9 cellular contexts compared by ENCODE assay signal in the genomic region with DNA sequence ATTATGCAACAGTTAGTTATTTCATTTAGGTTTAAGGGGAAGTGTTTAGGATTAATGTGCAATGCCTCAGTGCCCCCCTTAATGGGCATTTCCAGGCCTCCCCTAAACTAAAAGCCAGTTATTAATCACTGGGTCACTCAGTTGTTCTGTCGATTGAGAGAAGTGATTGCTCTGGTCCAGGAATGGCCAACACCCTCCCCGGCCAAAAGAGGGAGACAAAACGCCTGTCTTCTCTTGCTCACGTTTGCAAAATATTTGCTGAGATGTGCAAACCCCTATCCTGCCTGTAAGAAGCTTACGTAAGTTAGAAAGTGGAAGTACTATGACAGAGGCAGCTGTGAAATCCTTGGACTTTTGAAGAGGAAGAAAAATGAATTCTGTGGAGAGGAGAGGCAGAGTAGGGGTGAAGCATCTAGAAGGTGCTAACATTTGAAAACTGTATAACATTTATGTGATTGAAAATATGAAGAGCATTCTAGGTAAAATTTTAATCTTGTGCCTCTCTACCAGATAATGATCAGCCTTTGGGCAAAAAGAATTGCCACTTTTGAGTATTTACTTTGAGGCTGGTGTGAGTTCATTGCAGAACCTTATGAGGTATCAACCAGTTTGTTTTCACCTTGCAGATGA. TPM values are rescaled to one million over a fixed set of nuclear protein-coding genes. Genes with fewer than 3 reads are reported as not detected.
DNase-seq lines count a peak whose midpoint lies in the region; ATAC-seq and TF ChIP-seq lines count a peak whose summit lies in the region.
"Had no signal": no experiment of that assay in that cellular context is flagged by ENCODE, and none has a peak within 500 bp of the region (broad histone marks: within the 10 kb centered on the region; RNA-seq: fewer than 3 reads in every experiment).

No MANE protein-coding gene starts in this region.

- no peak overlapping the region for H4K91ac ChIP-seq in mesenchymal stem cell (ENCODE audit: low read length)

- H2BK120ac ChIP-seq in mesenchymal stem cell (ENCODE audit: low read depth, low read length): no peak overlapping the region

- CTCF ChIA-PET in mammary epithelial cell (lab: Charles Lee; ENCODE audit: low non-redundant PET): no interaction called here

- H3K36me3 ChIP-seq in MM.1S (replicated peaks; ENCODE audit: insufficient read depth, low read length): no peaks in the 10 kb centered on the region
- no peaks in the 10 kb centered on the region for H3K36me3 ChIP-seq in mammary epithelial cell (ENCODE audit: insufficient read depth, low read length)
- no peaks in the 10 kb centered on the region for H3K36me3 ChIP-seq in mesenchymal stem cell (ENCODE audit: control insufficient read depth in 1 of 2, insufficient read depth in 2 of 2, low read depth in 1 of 2, low read length in 2 of 2)
- H3K36me3 ChIP-seq in ovary: no peaks in the 10 kb centered on the region
- H3K36me3 ChIP-seq: BLaER1 had no signal

- dilution Hi-C loops in mammary epithelial cell (cut with HindIII; ENCODE audit: low sequenced_read_pairs): no loop called here

- no peak overlapping the region for H3K4me3 ChIP-seq in MM.1S (ENCODE audit: low read length)
- no peak overlapping the region for H3K4me3 ChIP-seq in mammary epithelial cell (replicated peaks in 1 of 3; ENCODE audit: insufficient read depth in 1 of 3, low read depth in 2 of 3, low read length in 3 of 3)
- no peak overlapping the region for H3K4me3 ChIP-seq in mesenchymal stem cell (ENCODE audit: insufficient read depth in 1 of 2, low read depth in 1 of 2, low read length in 2 of 2)
- H3K4me3 ChIP-seq in ovary: no peak overlapping the region
- H3K4me3 ChIP-seq: BLaER1 had no signal

- TF ChIP-seq EP300 in ovary (IDR thresholded peaks at IDR 0.05): no peak

- no peaks in the 10 kb centered on the region for H3K9me2 ChIP-seq in MM.1S (replicated peaks; ENCODE audit: insufficient read depth, low read length)

- no peak overlapping the region for H3K14ac ChIP-seq in mesenchymal stem cell (ENCODE audit: low read length in 2 of 2)

- no peak overlapping the region for H3K18ac ChIP-seq in mesenchymal stem cell (ENCODE audit: low read depth in 1 of 2, low read length in 2 of 2)

- H3K4me1 ChIP-seq in MM.1S (ENCODE audit: low read length): peaks cover 10% of the 10 kb centered on the region
- H3K4me1 ChIP-seq in mammary epithelial cell (ENCODE audit: insufficient read depth, low read length): no peaks in the 10 kb centered on the region
- H3K4me1 ChIP-seq in mesenchymal stem cell (ENCODE audit: control insufficient read depth, insufficient read depth, low read depth, low read length): no peaks in the 10 kb centered on the region
- H3K4me1 ChIP-seq in ovary (ENCODE audit: insufficient read depth): no peaks in the 10 kb centered on the region
- H3K4me1 ChIP-seq: BLaER1 had no signal

- H2BK15ac ChIP-seq in mesenchymal stem cell (ENCODE audit: low read depth, poor library complexity, severe bottlenecking): no peak overlapping the region

- no peak overlapping the region for H3K23ac ChIP-seq in mesenchymal stem cell (ENCODE audit: low read length in 2 of 2)

- TF ChIP-seq POLR2A in ovary (IDR thresholded peaks at IDR 0.05): no peak

- DNase-seq in NCI-H146 (lab: John Stamatoyannopoulos, UW) (peak; percentile 1), NCI-H146 treated with DMSO at 0.1 percent for 48 hours (lab: John Stamatoyannopoulos, UW; ENCODE audit: unreplicated experiment) (no peak), MM.1S (peak; percentile 79), mammary epithelial cell (peak; percentile 6), mesenchymal stem cell (peak; percentile 53), ovary (no peak)
- no peak for DNase-seq in central memory CD4-positive, alpha-beta T cell

- no peaks in the 10 kb centered on the region for H3K79me1 ChIP-seq in mesenchymal stem cell (replicated peaks; ENCODE audit: low read length, poor library complexity, severe bottlenecking)

- no peak overlapping the region for H2BK5ac ChIP-seq in mesenchymal stem cell (ENCODE audit: low read depth, low read length, poor library complexity, severe bottlenecking)

- intact Hi-C loops in mammary epithelial cell (cut with micrococcal nuclease) (loop anchor here (2.0 to 5.0 kb wide), 2 partner anchors 264 to 343 kb away; no protein-coding TSS in a partner anchor), ovary (cut with DNase I) (no loop called here)

- TF ChIP-seq CTCF in MM.1S (IDR thresholded peaks at IDR 0.05; ENCODE audit: low read length): peak; percentile 90
- TF ChIP-seq CTCF in mammary epithelial cell (conservative IDR thresholded peaks at IDR 0.05 in 1 of 2, IDR thresholded peaks at IDR 0.05 in 1 of 2; ENCODE audit: extremely low read depth in 1 of 2, insufficient read depth in 1 of 2, low read depth in 1 of 2, low read length in 2 of 2): peak; percentile 51 to 66
- no peak for TF ChIP-seq CTCF in ovary (IDR thresholded peaks at IDR 0.05)

- no peaks in the 10 kb centered on the region for H3F3A ChIP-seq in MM.1S (ENCODE audit: insufficient read depth, low read length)

- H3K79me2 ChIP-seq in MM.1S (ENCODE audit: low read length) (no peaks in the 10 kb centered on the region), mammary epithelial cell (ENCODE audit: insufficient read depth, low read length) (no peaks in the 10 kb centered on the region)

- in situ Hi-C loops in mammary epithelial cell (cut with MboI; ENCODE audit: low sequenced_read_pairs in 2 of 2): no loop called here

- H3K27ac ChIP-seq in MM.1S (ENCODE audit: low read length) (no peak overlapping the region), mammary epithelial cell (ENCODE audit: insufficient read depth, low read depth, low read length) (no peak overlapping the region), mesenchymal stem cell (ENCODE audit: low read length, poor library complexity, severe bottlenecking) (no peak overlapping the region), ovary (no peak overlapping the region)
- H3K27ac ChIP-seq: BLaER1 had no signal

- H4K20me1 ChIP-seq in MM.1S (ENCODE audit: insufficient read depth, low read length) (no peaks in the 10 kb centered on the region), mammary epithelial cell (ENCODE audit: insufficient read depth, low read length) (no peaks in the 10 kb centered on the region)
- H4K20me1 ChIP-seq: BLaER1 had no signal

- H2AK5ac ChIP-seq in mesenchymal stem cell (ENCODE audit: low read length, severe bottlenecking): no peak overlapping the region

- no peaks in the 10 kb centered on the region for H3K9me3 ChIP-seq in MM.1S (replicated peaks; ENCODE audit: insufficient read depth, low read length)
- H3K9me3 ChIP-seq in mammary epithelial cell (replicated peaks; ENCODE audit: insufficient read depth, low read length): no peaks in the 10 kb centered on the region
- no peaks in the 10 kb centered on the region for H3K9me3 ChIP-seq in mesenchymal stem cell (ENCODE audit: control insufficient read depth, low read length)
- H3K9me3 ChIP-seq in ovary: no peaks in the 10 kb centered on the region
- H3K9me3 ChIP-seq: BLaER1 had no signal

- no peaks in the 10 kb centered on the region for H3K27me3 ChIP-seq in MM.1S (replicated peaks; ENCODE audit: insufficient read depth, low read length)
- H3K27me3 ChIP-seq in mammary epithelial cell (ENCODE audit: insufficient read depth, low read length): no peaks in the 10 kb centered on the region
- peaks cover 0 to 14% of the 10 kb centered on the region in 2 experiments for H3K27me3 ChIP-seq in mesenchymal stem cell (ENCODE audit: control insufficient read depth in 1 of 2, insufficient read depth in 1 of 2, low read length in 2 of 2)
- H3K27me3 ChIP-seq in ovary: no peaks in the 10 kb centered on the region

- no TSS peak for BruUV-seq in mammary epithelial cell (replicated peaks; lab: Mats Ljungman, UMichigan)

- H4K8ac ChIP-seq in mesenchymal stem cell (ENCODE audit: low read length): no peak overlapping the region

- no peak overlapping the region for H3K4ac ChIP-seq in mesenchymal stem cell (ENCODE audit: low read depth in 1 of 2, low read length in 2 of 2)

- H2AFZ ChIP-seq in MM.1S (ENCODE audit: low read length) (no peak overlapping the region), mammary epithelial cell (ENCODE audit: low read depth, low read length) (no peak overlapping the region), mesenchymal stem cell (ENCODE audit: low read depth, low read length) (no peak overlapping the region)

- peak overlapping the region; percentile 19; the same call in 1 of the 2 replicates for H3K4me2 ChIP-seq in MM.1S (ENCODE audit: low read depth, low read length)
- H3K4me2 ChIP-seq in mammary epithelial cell (ENCODE audit: insufficient read depth, low read depth, low read length): no peak overlapping the region
- H3K4me2 ChIP-seq in mesenchymal stem cell (ENCODE audit: low read length, poor library complexity, severe bottlenecking): no peak overlapping the region
- H3K4me2 ChIP-seq: BLaER1 had no signal

- ATAC-seq in GM21367 (IDR thresholded peaks at IDR 0.05; ENCODE audit: unreplicated experiment): no peak

- no peak overlapping the region for H3K9ac ChIP-seq in MM.1S (ENCODE audit: low read length)
- no peak overlapping the region for H3K9ac ChIP-seq in mammary epithelial cell (ENCODE audit: insufficient read depth, low read length)
- H3K9ac ChIP-seq in mesenchymal stem cell (ENCODE audit: low read length): no peak overlapping the region
- H3K9ac ChIP-seq: BLaER1 had no signal

- WGBS in mammary epithelial cell (ENCODE audit: low coverage, missing lambda C conversion rate): 35% methylated on average over 5 of the region's 5 CpGs
- WGBS in mesenchymal stem cell: 24% methylated on average over 5 of the region's 5 CpGs
- 62 to 73% (median 68%) methylated on average over 5 of the region's 5 CpGs for WGBS in ovary, 3 donors

- no peak overlapping the region for H2BK12ac ChIP-seq in mesenchymal stem cell (ENCODE audit: low read length in 2 of 2)

RNA-seq across cellular contexts. Expression of a gene that starts 37.7 kb away (rescaled TPM):
- total RNA-seq in mammary epithelial cell (100 to 1,000 TPM in 1 of 2 donors, 10 to 100 TPM in 1; 61.9 to 105 TPM), ovary (under 1 TPM in 4 of 7 donors, not detected in 3; 0.27 to 0.87 (median 0.55) TPM)
- polyA plus RNA-seq in mammary epithelial cell (37.2 TPM), ovary (1 to 10 TPM in 1 of 2 donors, under 1 TPM in 1; 0.16 to 8.5 TPM)
- polyA minus RNA-seq in mammary epithelial cell: 69.2 TPM
- 51.3 TPM for polyA plus RNA-seq in mesenchymal stem cell (2013, experiment 1 of 2)
- polyA plus RNA-seq in mesenchymal stem cell (2013, experiment 2 of 2): 47.9 TPM

Comparison
In these comparisons a context has a peak if more than half of its experiments do, and no peak if none do; other contexts are left out.
1. DNase-seq: peak in NCI-H146 (single experiment), MM.1S (single experiment), mammary epithelial cell (single experiment) and mesenchymal stem cell (single experiment); none in NCI-H146 treated with DMSO at 0.1 percent for 48 hours (single experiment), ovary (0 of 5) and central memory CD4-positive, alpha-beta T cell (single experiment).
2. CTCF ChIP-seq: peak in MM.1S (single experiment) and mammary epithelial cell (2 of 2); none in ovary (0 of 3).
3. RNA of a gene that starts 37.7 kb away (total RNA-seq): 61.9 to 105 TPM in mammary epithelial cell; 0.27 to 0.87 TPM in ovary; every median in the first group is over 10 times any median in the second.